In genomic region chr7:24574365-24574764, GRCh38 we compare ENCODE assay signal across 8 cellular contexts. TPM values are rescaled to one million over a fixed set of nuclear protein-coding genes. Genes with fewer than 3 reads are reported as not detected.
DNase-seq lines count a peak whose midpoint lies in the region; ATAC-seq and TF ChIP-seq lines count a peak whose summit lies in the region.

No MANE protein-coding gene starts in this region.

- H3K9me3 Mint-ChIP-seq in Caco-2 (ENCODE audit: unreplicated experiment) = no peaks in the 10 kb centered on the region
- H3K9me3 Mint-ChIP-seq in neural progenitor cell = no peaks in the 10 kb centered on the region

- peak overlapping the region; percentile 74 for H2AFZ ChIP-seq in MM.1S (ENCODE audit: low read length)
- peak overlapping the region; percentile 57 for H2AFZ ChIP-seq in neural progenitor cell (replicated peaks)

- H3K27ac Mint-ChIP-seq in Caco-2 (ENCODE audit: unreplicated experiment) (peak overlapping the region; percentile 69), neural progenitor cell (peak overlapping the region; percentile 91)

- H3K36me3 Mint-ChIP-seq in Caco-2 (ENCODE audit: insufficient read depth, unreplicated experiment) (peaks cover 6% of the 10 kb centered on the region), neural progenitor cell (no peaks in the 10 kb centered on the region)

- H3K27me3 ChIP-seq in Caco-2 (replicated peaks; ENCODE audit: control insufficient read depth, insufficient read depth, low read length) = no peaks in the 10 kb centered on the region
- no peaks in the 10 kb centered on the region for H3K27me3 ChIP-seq in MM.1S (replicated peaks; ENCODE audit: insufficient read depth, low read length)
- no peaks in the 10 kb centered on the region for H3K27me3 ChIP-seq in effector memory CD4-positive, alpha-beta T cell (replicated peaks; ENCODE audit: control insufficient read depth, insufficient read depth, low read length, poor library complexity, severe bottlenecking)
- H3K27me3 ChIP-seq in neural progenitor cell = peaks cover 13% of the 10 kb centered on the region

- TSS peak; percentile 34 for BruUV-seq in Caco-2 (replicated peaks; lab: Mats Ljungman, UMichigan)

- no peaks in the 10 kb centered on the region for H3K9me3 ChIP-seq in Caco-2
- H3K9me3 ChIP-seq in MM.1S (replicated peaks; ENCODE audit: insufficient read depth, low read length) = no peaks in the 10 kb centered on the region
- H3K9me3 ChIP-seq in effector memory CD4-positive, alpha-beta T cell (ENCODE audit: control insufficient read depth, low read length) = no peaks in the 10 kb centered on the region
- no peaks in the 10 kb centered on the region for H3K9me3 ChIP-seq in neural progenitor cell (ENCODE audit: low read depth)

- H3K79me2 ChIP-seq in MM.1S (ENCODE audit: low read length) (peaks cover 56% of the 10 kb centered on the region), neural progenitor cell (ENCODE audit: low read depth) (peaks cover 55% of the 10 kb centered on the region)

- POLR2A ChIA-PET in Caco-2 (lab: Charles Lee) = interaction anchor here (0.5 kb wide), 1 partner anchor 164 kb away, joined by 3 read pairs; no protein-coding TSS in a partner anchor

- H4K20me1 ChIP-seq in MM.1S (ENCODE audit: insufficient read depth, low read length) (no peaks in the 10 kb centered on the region; the same call in 1 of the 2 replicates), neural progenitor cell (ENCODE audit: low read depth) (peaks cover 17% of the 10 kb centered on the region)

- peaks cover 8% of the 10 kb centered on the region for H3K27me3 Mint-ChIP-seq in Caco-2 (ENCODE audit: insufficient read depth, unreplicated experiment)
- H3K27me3 Mint-ChIP-seq in neural progenitor cell (ENCODE audit: insufficient read depth, low read depth) = peaks cover 9% of the 10 kb centered on the region

- peak overlapping the region; percentile 81 for H3K4me3 ChIP-seq in Caco-2 (ENCODE audit: low read depth, low read length)
- H3K4me3 ChIP-seq in MM.1S (ENCODE audit: low read length) = peak overlapping the region; percentile 77
- peak overlapping the region; percentile 78 for H3K4me3 ChIP-seq in effector memory CD4-positive, alpha-beta T cell (ENCODE audit: insufficient read depth, low read depth, low read length, poor library complexity, severe bottlenecking)
- peak overlapping the region; percentile 90 for H3K4me3 ChIP-seq in neural progenitor cell

- ATAC-seq in GM21576 (IDR thresholded peaks at IDR 0.05; ENCODE audit: unreplicated experiment) = no peak

- H3F3A ChIP-seq in MM.1S (ENCODE audit: insufficient read depth, low read length) (0 out of 2 replicates have a peak, but pooled peaks cover 9% of the 10 kb centered on the region), neural progenitor cell (ENCODE audit: low read depth) (peaks cover 11% of the 10 kb centered on the region)

- TF ChIP-seq CTCF in Caco-2 (IDR thresholded peaks at IDR 0.05; ENCODE audit: insufficient read depth in 1 of 2, low read depth in 1 of 2, low read length in 1 of 2, severe bottlenecking in 1 of 2, unreplicated experiment in 1 of 2) (no peak), MM.1S (IDR thresholded peaks at IDR 0.05; ENCODE audit: low read length) (no peak), neural progenitor cell (IDR thresholded peaks at IDR 0.05) (no peak)

- DNase-seq in Caco-2 (no peak), MM.1S (no peak), neural progenitor cell (ENCODE audit: low spot score) (peak; percentile 11), germinal center (ENCODE audit: low spot score) (no peak), NCI-H1048 (lab: John Stamatoyannopoulos, UW) (no peak)
- DNase-seq in effector memory CD4-positive, alpha-beta T cell = no peak
- no peak for DNase-seq in central memory CD4-positive, alpha-beta T cell

- H3K4me1 Mint-ChIP-seq in Caco-2 (ENCODE audit: low read depth, unreplicated experiment) (peaks cover 26% of the 10 kb centered on the region), neural progenitor cell (peaks cover 50% of the 10 kb centered on the region)

- H3K9me2 ChIP-seq in MM.1S (replicated peaks; ENCODE audit: insufficient read depth, low read length) = no peaks in the 10 kb centered on the region

- H3K36me3 ChIP-seq in Caco-2 (ENCODE audit: control insufficient read depth, insufficient read depth, low read length) (no peaks in the 10 kb centered on the region), MM.1S (replicated peaks; ENCODE audit: insufficient read depth, low read length) (no peaks in the 10 kb centered on the region), neural progenitor cell (no peaks in the 10 kb centered on the region)
- H3K36me3 ChIP-seq in effector memory CD4-positive, alpha-beta T cell (ENCODE audit: control insufficient read depth, insufficient read depth, low read length) = no peaks in the 10 kb centered on the region

- CTCF ChIA-PET in Caco-2 (lab: Charles Lee) = interaction anchor here (0.6 to 0.9 kb wide), 3 partner anchors 24 to 191 kb away, joined by 3 read pairs; no protein-coding TSS in a partner anchor

- H3K4me1 ChIP-seq in Caco-2 = peaks cover 24% of the 10 kb centered on the region
- H3K4me1 ChIP-seq in MM.1S (ENCODE audit: low read length) = peaks cover 14% of the 10 kb centered on the region; the same call in 1 of the 2 replicates
- peaks cover 7% of the 10 kb centered on the region for H3K4me1 ChIP-seq in effector memory CD4-positive, alpha-beta T cell (ENCODE audit: control insufficient read depth, insufficient read depth, low read length, poor library complexity, severe bottlenecking)
- peaks cover 35% of the 10 kb centered on the region for H3K4me1 ChIP-seq in neural progenitor cell

- H3K9ac ChIP-seq in MM.1S (ENCODE audit: low read length) (peak overlapping the region; percentile 61; the same call in 1 of the 2 replicates), neural progenitor cell (peak overlapping the region; percentile 16)

- peak overlapping the region; percentile 98 for H3K4me3 Mint-ChIP-seq in Caco-2 (ENCODE audit: unreplicated experiment)
- H3K4me3 Mint-ChIP-seq in neural progenitor cell = peak overlapping the region; percentile 99

- H3K4me2 ChIP-seq in MM.1S (ENCODE audit: low read depth, low read length) (peak overlapping the region; percentile 94), neural progenitor cell (peak overlapping the region; percentile 86)

- H3K27ac ChIP-seq in MM.1S (ENCODE audit: low read length) (peak overlapping the region; percentile 34; the same call in 1 of the 2 replicates), neural progenitor cell (no peak overlapping the region)
- H3K27ac ChIP-seq in effector memory CD4-positive, alpha-beta T cell (ENCODE audit: insufficient read depth, low read length, poor library complexity, severe bottlenecking) = peak overlapping the region; percentile 51

- intact Hi-C loops in Caco-2 (cut with micrococcal nuclease; ENCODE audit: unreplicated experiment) = loop anchor here (5.0 kb wide), 1 partner anchor 172 kb away; no protein-coding TSS in a partner anchor

RNA-seq across cellular contexts. Expression of gene PALS2, which starts 1.1 kb away (rescaled TPM):
- 37.2 and 38.5 TPM in 2 replicates for total RNA-seq in Caco-2 (2022)
- 37.7 and 51.8 TPM in 2 replicates for total RNA-seq in neural progenitor cell (ENCODE audit: low replicate concordance)
